9 cellular contexts compared by ENCODE assay signal in the genomic region with DNA sequence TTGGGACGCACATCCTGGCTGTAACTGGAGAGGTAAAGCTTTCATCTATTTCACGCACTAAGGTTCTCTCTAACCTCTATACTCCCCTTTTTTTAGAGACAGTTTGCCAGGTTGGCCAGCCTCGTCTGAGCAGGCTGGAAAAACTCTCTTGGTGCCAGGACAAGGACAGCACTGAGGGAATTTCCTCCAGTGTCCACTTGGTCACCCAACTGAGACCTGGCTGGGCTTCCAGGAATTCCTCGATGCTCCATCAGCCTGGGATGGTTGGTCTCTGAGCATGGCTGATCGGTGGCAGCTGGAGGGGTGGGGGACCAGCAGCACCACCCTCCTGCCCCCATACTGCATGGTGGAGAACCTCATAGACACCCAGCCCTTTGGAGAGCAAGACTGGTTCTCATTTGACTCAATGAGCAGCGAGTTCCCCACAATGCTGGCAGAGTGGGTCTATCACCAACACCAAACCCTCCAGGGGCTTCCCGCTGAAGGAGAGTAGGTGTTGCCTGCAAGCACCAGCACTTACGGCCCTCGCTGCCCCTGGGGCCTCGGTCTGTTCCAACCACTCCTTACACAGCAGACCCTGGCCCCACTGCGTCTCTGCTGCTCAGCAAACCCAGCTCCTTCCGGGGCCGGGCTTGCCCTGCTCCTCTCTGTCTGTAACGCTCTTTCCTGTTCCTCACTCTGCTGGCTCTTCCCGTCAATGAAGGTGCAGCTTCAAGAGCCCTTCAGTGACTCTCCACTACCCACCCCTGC.
DNase-seq lines count a peak whose midpoint lies in the region; ATAC-seq and TF ChIP-seq lines count a peak whose summit lies in the region.
"Had no signal": no experiment of that assay in that cellular context is flagged by ENCODE, and none has a peak within 500 bp of the region (broad histone marks: within the 10 kb centered on the region; RNA-seq: fewer than 3 reads in every experiment).

No MANE protein-coding gene starts in this region.

- no peaks in the 10 kb centered on the region for H3K27me3 ChIP-seq in adrenal gland

- WGBS in adrenal gland, 4 donors, result 71 to 81% (median 74%) methylated on average over 13 to 15 of the region's 15 CpGs

- H3K27ac ChIP-seq in adrenal gland, result no peak overlapping the region
- H3K27ac ChIP-seq: psoas muscle had no signal

- intact Hi-C loops in adrenal gland (cut with DNase I), result loop anchor here in 1 of 2 donors (5.0 kb wide), 2 partner anchors 40 to 165 kb away; no protein-coding TSS in a partner anchor

- no peaks in the 10 kb centered on the region for H3K36me3 ChIP-seq in adrenal gland (replicated peaks in 1 of 2)

- no peak for TF ChIP-seq POLR2A in adrenal gland (IDR thresholded peaks at IDR 0.05)

- H3K4me3 ChIP-seq in adrenal gland, result no peak overlapping the region
- H3K4me3 ChIP-seq: psoas muscle had no signal

- TF ChIP-seq CTCF in adrenal gland (IDR thresholded peaks at IDR 0.05), result no peak

- peak; percentile 57 for DNase-seq in activated CD8-positive, alpha-beta memory T cell treated with anti-CD3 and anti-CD28 coated beads, Interleukin-2, amount 50 U/mL, for 48 hours
- DNase-seq in activated CD8-positive, alpha-beta memory T cell treated with anti-CD3 and anti-CD28 coated beads for 24 hours, result no peak
- peak; percentile 7 to 15 for DNase-seq in activated CD4-positive, alpha-beta T cell treated with anti-CD3 and anti-CD28 coated beads, Interleukin-2, amount 50 U/mL, for 48 hours
- peak; percentile 16 for DNase-seq in renal cortical epithelial cell (ENCODE audit: low read depth)
- no peak for DNase-seq in EL
- DNase-seq in central memory CD4-positive, alpha-beta T cell, result no peak
- DNase-seq in adrenal gland, result no peak

- ATAC-seq in HG03460 (IDR thresholded peaks at IDR 0.05; ENCODE audit: unreplicated experiment), result peak; percentile 39
- ATAC-seq: psoas muscle had no signal

- H3K4me1 ChIP-seq in adrenal gland (replicated peaks in 1 of 2), result peaks cover 11% of the 10 kb centered on the region in 2 donors
- H3K4me1 ChIP-seq: psoas muscle had no signal

- H3K9me3 ChIP-seq in adrenal gland (replicated peaks in 1 of 3), result no peaks in the 10 kb centered on the region
- H3K9me3 ChIP-seq: psoas muscle had no signal

Comparison
In these comparisons a context has a peak if more than half of its experiments do, and no peak if none do; other contexts are left out.
1. DNase-seq: peak in activated CD8-positive, alpha-beta memory T cell treated with anti-CD3 and anti-CD28 coated beads, Interleukin-2, amount 50 U/mL, for 48 hours (single experiment), activated CD4-positive, alpha-beta T cell treated with anti-CD3 and anti-CD28 coated beads, Interleukin-2, amount 50 U/mL, for 48 hours (2 of 2) and renal cortical epithelial cell (single experiment); none in activated CD8-positive, alpha-beta memory T cell treated with anti-CD3 and anti-CD28 coated beads for 24 hours (single experiment), EL (single experiment), central memory CD4-positive, alpha-beta T cell (single experiment) and adrenal gland (0 of 7).